8 cellular contexts compared by ENCODE assay signal in genomic region chr5:158174918-158175663, GRCh38.
DNase-seq lines count a peak whose midpoint lies in the region; ATAC-seq and TF ChIP-seq lines count a peak whose summit lies in the region.

No MANE protein-coding gene starts in this region.

- peak; percentile 72 for ATAC-seq in GM21723 (IDR thresholded peaks at IDR 0.05; ENCODE audit: unreplicated experiment)
- ATAC-seq in lung (ENCODE audit: insufficient read depth, low FRiP score): peak; percentile 79

- TF ChIP-seq CTCF in lung (IDR thresholded peaks at IDR 0.05; ENCODE audit: control extremely low read depth, extremely low read depth): peak; percentile 59

- no peaks in the 10 kb centered on the region for H3K36me3 ChIP-seq in lung (ENCODE audit: control insufficient read depth in 2 of 2, insufficient read depth in 2 of 2, low read length in 2 of 2)

- H3K4me3 ChIP-seq in lung: no peak overlapping the region

- H3K27me3 ChIP-seq in lung (ENCODE audit: control insufficient read depth, insufficient read depth): no peaks in the 10 kb centered on the region

- 41 to 51% methylated on average over 7 of the region's 7 CpGs for WGBS in lung, 2 donors

- no peak overlapping the region for H3K27ac ChIP-seq in lung (ENCODE audit: low read depth in 1 of 2, low read length in 1 of 2)

- H3K4me1 ChIP-seq in lung (ENCODE audit: control insufficient read depth in 2 of 2, insufficient read depth in 2 of 2, low read length in 2 of 2): peaks cover 0 to 4% of the 10 kb centered on the region in 2 donors

- no peaks in the 10 kb centered on the region for H3K9me3 ChIP-seq in lung (ENCODE audit: control insufficient read depth in 2 of 2, insufficient read depth in 1 of 2, low read length in 1 of 2)

- DNase-seq in COLO829 (ENCODE audit: low spot score) (peak; percentile 55), NCI-H2227 (lab: John Stamatoyannopoulos, UW; ENCODE audit: unreplicated experiment) (peak; percentile 67), ecto neural progenitor cell (ENCODE audit: low spot score) (peak; percentile 86), lung (ENCODE audit: low spot score) (peak; percentile 65), NCI-H774 (lab: John Stamatoyannopoulos, UW) (no peak)
- DNase-seq in activated CD4-positive, alpha-beta T cell treated with anti-CD3 and anti-CD28 coated beads, Interleukin-2, amount 50 U/mL, for 1 hour: peak; percentile 29
- DNase-seq in stimulated activated CD8-positive, alpha-beta memory T cell treated with anti-CD3 and anti-CD28 coated beads, Interleukin-15, amount 100 ng/mL, for 48 hours (ENCODE audit: low read depth in 2 of 2): peak; percentile 2 to 4
